ENCODE assay signal across 1 cellular context in genomic region chr11:70043482-70043881, GRCh38.
A peak's percentile ranks its signal among the peaks of the same experiment; 100 is the strongest.
TF ChIP-seq lines count a peak whose summit lies in the region.

No MANE protein-coding gene starts in this region.

TF ChIP-seq in HepG2, 621 proteins besides CTCF, POLR2A, EP300 and RAD21:
- TF ChIP-seq FUBP1 (CRISPR knock-in tag; IDR thresholded peaks at IDR 0.05; ENCODE audit: borderline replicate concordance) (no peak), ZNF317 (CRISPR knock-in tag; IDR thresholded peaks at IDR 0.05) (0 out of 2 replicates have a peak, but pooled peaks have one; percentile 48)
TF ChIP-seq in HepG2: peak in this region for 1.
